Comparison of ENCODE assay signal across 18 cellular contexts in genomic region chrX:129908636-129909035, GRCh38. TPM values are rescaled to one million over a fixed set of nuclear protein-coding genes. Genes with fewer than 3 reads are reported as not detected.
DNase-seq lines count a peak whose midpoint lies in the region; ATAC-seq, FAIRE-seq and TF ChIP-seq lines count a peak whose summit lies in the region.
"Had no signal": no experiment of that assay in that cellular context is flagged by ENCODE, and none has a peak within 500 bp of the region (broad histone marks: within the 10 kb centered on the region; RNA-seq: fewer than 3 reads in every experiment).

No MANE protein-coding gene starts in this region.

- no peak overlapping the region for H3K9ac ChIP-seq in GM12878 (ENCODE audit: control insufficient read depth, insufficient read depth, low read length)

- no peaks in the 10 kb centered on the region for H4K20me1 ChIP-seq in GM12878 (ENCODE audit: control insufficient read depth, insufficient read depth)

- DNase-seq in activated CD8-positive, alpha-beta T cell treated with anti-CD3 and anti-CD28 coated beads for 36 hours, result no peak
- no peak for DNase-seq in activated CD8-positive, alpha-beta T cell treated with anti-CD3 and anti-CD28 coated beads, Interleukin-2, amount 10 ng/mL, durations not matched to agents 7 days and 5 days
- DNase-seq in Daoy (ENCODE audit: low read depth), result peak; percentile 4
- DNase-seq in LoVo (ENCODE audit: low spot score), result peak; percentile 26
- DNase-seq in GM12878 (ENCODE audit: low read depth, low spot score), result no peak
- DNase-seq in ureter (ENCODE audit: low spot score), result no peak
- DNase-seq in small intestine, result no peak
- DNase-seq in heart left ventricle, result no peak
- DNase-seq: C1 segment of cervical spinal cord, DMS 273 treated with DMSO at 0.1 percent for 48 hours, H9, NCI-H1436, NCI-H2029 treated with DMSO at 0.1 percent for 48 hours, NCI-H748 treated with DMSO at 0.1 percent for 48 hours, Right ventricle myocardium superior had no signal

- peaks cover 26% of the 10 kb centered on the region for H3K36me3 Mint-ChIP-seq in activated CD8-positive, alpha-beta T cell treated with anti-CD3 and anti-CD28 coated beads for 36 hours (ENCODE audit: low read depth)
- peaks cover 26% of the 10 kb centered on the region for H3K36me3 Mint-ChIP-seq in activated CD8-positive, alpha-beta T cell treated with anti-CD3 and anti-CD28 coated beads, Interleukin-2, amount 10 ng/mL, durations not matched to agents 7 days and 5 days (ENCODE audit: low read depth)

- 80% methylated on average over 2 of the region's 2 CpGs for WGBS in GM12878 (ENCODE audit: insufficient coverage, insufficient replicate concordance, low lambda C conversion rate, missing lambda C conversion rate)
- WGBS in small intestine, 3 donors, result 78 to 89% (median 80%) methylated on average over 2 of the region's 2 CpGs
- 79 to 97% (median 88%) methylated on average over 2 of the region's 2 CpGs for WGBS in heart left ventricle, 4 donors

- H3K4me3 ChIP-seq in GM12878, result no peak overlapping the region
- no peak overlapping the region for H3K4me3 ChIP-seq in small intestine (ENCODE audit: low read depth in 1 of 2, low read length in 2 of 2)
- H3K4me3 ChIP-seq in heart left ventricle, result no peak overlapping the region
- H3K4me3 ChIP-seq: K562, SK-N-MC had no signal

- TF ChIP-seq RAD21 in GM12878 (IDR thresholded peaks at IDR 0.05; ENCODE audit: insufficient read depth, low read depth, low read length), result no peak

- no peak for ATAC-seq in activated CD8-positive, alpha-beta T cell treated with anti-CD3 and anti-CD28 coated beads for 36 hours
- ATAC-seq in activated CD8-positive, alpha-beta T cell treated with anti-CD3 and anti-CD28 coated beads, Interleukin-2, amount 10 ng/mL, durations not matched to agents 7 days and 5 days, result no peak
- ATAC-seq in GM12878 (no peak), heart left ventricle (no peak)
- ATAC-seq: K562 had no signal

- H3K9me3 Mint-ChIP-seq in activated CD8-positive, alpha-beta T cell treated with anti-CD3 and anti-CD28 coated beads for 36 hours, result no peaks in the 10 kb centered on the region
- H3K9me3 Mint-ChIP-seq in activated CD8-positive, alpha-beta T cell treated with anti-CD3 and anti-CD28 coated beads, Interleukin-2, amount 10 ng/mL, durations not matched to agents 7 days and 5 days (ENCODE audit: insufficient read depth), result no peaks in the 10 kb centered on the region

- no peak overlapping the region for H3K27ac ChIP-seq in GM12878 (ENCODE audit: control insufficient read depth, insufficient read depth)
- H3K27ac ChIP-seq in small intestine (ENCODE audit: low read depth in 1 of 2, low read length in 1 of 2), result no peak overlapping the region
- H3K27ac ChIP-seq in heart left ventricle, result no peak overlapping the region
- H3K27ac ChIP-seq: HL-60, SK-N-MC had no signal

- H3K9me3 ChIP-seq in GM12878 (replicated peaks; ENCODE audit: control insufficient read depth, insufficient read depth, low read length) (no peaks in the 10 kb centered on the region), small intestine (ENCODE audit: control insufficient read depth, low read depth) (no peaks in the 10 kb centered on the region), heart left ventricle (no peaks in the 10 kb centered on the region)

- POLR2A ChIA-PET in activated CD8-positive, alpha-beta T cell treated with anti-CD3 and anti-CD28 coated beads for 36 hours (lab: Charles Lee), result no interaction called here
- POLR2A ChIA-PET in activated CD8-positive, alpha-beta T cell treated with anti-CD3 and anti-CD28 coated beads, Interleukin-2, amount 10 ng/mL, durations not matched to agents 7 days and 5 days (lab: Charles Lee), result no interaction called here
- POLR2A ChIA-PET in GM12878 (lab: Charles Lee), result no interaction called here

- RAD21 ChIA-PET in GM12878 (lab: Charles Lee; ENCODE audit: unreplicated experiment), result interaction anchor here (0.6 kb wide), 1 partner anchor 143 kb away, joined by 3 read pairs; no protein-coding TSS in a partner anchor

- intact Hi-C loops in activated CD8-positive, alpha-beta T cell treated with anti-CD3 and anti-CD28 coated beads for 36 hours (cut with micrococcal nuclease), result loop anchor here (10.0 kb wide), 1 partner anchor 124 kb away; no protein-coding TSS in a partner anchor
- intact Hi-C loops in GM12878 (cut with micrococcal nuclease; ENCODE audit: unreplicated experiment) (loop anchor here (5.0 kb wide), 2 partner anchors 114 to 301 kb away; no protein-coding TSS in a partner anchor), heart left ventricle (cut with DNase I) (loop anchor here in 8 of 10 donors (10.0 kb wide), 3 partner anchors 64 to 304 kb away; partner anchors contain the start of gene ZDHHC9 (in 1 of the 8))

- no peak for TF ChIP-seq EP300 in GM12878 (IDR thresholded peaks at IDR 0.05; ENCODE audit: borderline replicate concordance in 1 of 2, control insufficient read depth in 1 of 2, low read depth in 2 of 2, low read length in 2 of 2)

- peak overlapping the region; percentile 2 for H3K27ac Mint-ChIP-seq in activated CD8-positive, alpha-beta T cell treated with anti-CD3 and anti-CD28 coated beads for 36 hours
- H3K27ac Mint-ChIP-seq in activated CD8-positive, alpha-beta T cell treated with anti-CD3 and anti-CD28 coated beads, Interleukin-2, amount 10 ng/mL, durations not matched to agents 7 days and 5 days, result no peak overlapping the region
- H3K27ac Mint-ChIP-seq: H9 had no signal

- CTCF ChIA-PET in activated CD8-positive, alpha-beta T cell treated with anti-CD3 and anti-CD28 coated beads for 36 hours (lab: Charles Lee), result no interaction called here
- CTCF ChIA-PET in activated CD8-positive, alpha-beta T cell treated with anti-CD3 and anti-CD28 coated beads, Interleukin-2, amount 10 ng/mL, durations not matched to agents 7 days and 5 days (lab: Charles Lee), result interaction anchor here (1.5 to 2.2 kb wide), 2 partner anchors 17 to 307 kb away, joined by 3 to 6 read pairs; no protein-coding TSS in a partner anchor
- CTCF ChIA-PET in GM12878 (lab: Yijun Ruan, JAX), result interaction anchor here (1.4 kb wide), 1 partner anchor 17 kb away, joined by 4 read pairs; no protein-coding TSS in a partner anchor

- H3K4me1 ChIP-seq in GM12878 (ENCODE audit: control insufficient read depth, insufficient read depth, low read length), result no peaks in the 10 kb centered on the region; the same call in 1 of the 2 replicates
- H3K4me1 ChIP-seq in small intestine (ENCODE audit: control insufficient read depth in 2 of 2, insufficient read depth in 1 of 2, low read depth in 1 of 2, low read length in 1 of 2), result no peaks in the 10 kb centered on the region
- H3K4me1 ChIP-seq in heart left ventricle, result peaks cover 0 to 8% (median 2%) of the 10 kb centered on the region in 12 donors

- SMC1A ChIA-PET in GM12878 (lab: Charles Lee; ENCODE audit: uncharacterized antibody, unreplicated experiment), result interaction anchor here (0.6 to 1.5 kb wide), 2 partner anchors 23 to 80 kb away, joined by 3 to 4 read pairs; no protein-coding TSS in a partner anchor

- no TSS peak for BruUV-seq in GM12878 (replicated peaks; lab: Mats Ljungman, UMichigan)

- H3K79me2 ChIP-seq in GM12878 (ENCODE audit: control insufficient read depth, insufficient read depth, low read length), result peaks cover 13% of the 10 kb centered on the region

- 0 out of 4 replicates have a peak, but pooled peaks cover 0 to 3% of the 10 kb centered on the region in 2 experiments for H3K36me3 ChIP-seq in GM12878 (ENCODE audit: control insufficient read depth in 2 of 2, insufficient read depth in 2 of 2, low read length in 1 of 2)
- no peaks in the 10 kb centered on the region for H3K36me3 ChIP-seq in small intestine (ENCODE audit: control insufficient read depth in 2 of 2, insufficient read depth in 2 of 2, low read length in 2 of 2)
- H3K36me3 ChIP-seq in heart left ventricle, result peaks cover 0 to 59% (median 32%) of the 10 kb centered on the region in 9 donors

- H3K27me3 ChIP-seq in GM12878 (replicated peaks in 1 of 2; ENCODE audit: control insufficient read depth in 2 of 2, insufficient read depth in 2 of 2, low read length in 1 of 2) (no peaks in the 10 kb centered on the region), small intestine (ENCODE audit: control insufficient read depth in 2 of 2, insufficient read depth in 2 of 2, low read length in 2 of 2) (no peaks in the 10 kb centered on the region), heart left ventricle (no peaks in the 10 kb centered on the region)

- TF ChIP-seq POLR2A in GM12878 (IDR thresholded peaks at IDR 0.05; ENCODE audit: low read depth, low read length) (no peak), heart left ventricle (IDR thresholded peaks at IDR 0.05) (no peak)

- peaks cover 22% of the 10 kb centered on the region for H3K4me1 Mint-ChIP-seq in activated CD8-positive, alpha-beta T cell treated with anti-CD3 and anti-CD28 coated beads for 36 hours (ENCODE audit: low read depth)
- H3K4me1 Mint-ChIP-seq in activated CD8-positive, alpha-beta T cell treated with anti-CD3 and anti-CD28 coated beads, Interleukin-2, amount 10 ng/mL, durations not matched to agents 7 days and 5 days (ENCODE audit: low read depth), result peaks cover 28% of the 10 kb centered on the region
- H3K4me1 Mint-ChIP-seq: H9 had no signal

- in situ Hi-C loops in GM12878 (cut with MboI), result no loop called here

- no peak overlapping the region for H3K4me2 ChIP-seq in GM12878 (ENCODE audit: control insufficient read depth, insufficient read depth)

- H3K4me3 Mint-ChIP-seq in activated CD8-positive, alpha-beta T cell treated with anti-CD3 and anti-CD28 coated beads for 36 hours, result no peak overlapping the region
- no peak overlapping the region for H3K4me3 Mint-ChIP-seq in activated CD8-positive, alpha-beta T cell treated with anti-CD3 and anti-CD28 coated beads, Interleukin-2, amount 10 ng/mL, durations not matched to agents 7 days and 5 days
- H3K4me3 Mint-ChIP-seq: H9 had no signal

- no peak for TF ChIP-seq CTCF in activated CD8-positive, alpha-beta T cell treated with anti-CD3 and anti-CD28 coated beads for 36 hours (IDR thresholded peaks at IDR 0.05)
- TF ChIP-seq CTCF in GM12878 (IDR thresholded peaks at IDR 0.05 in 2 of 3, conservative IDR thresholded peaks at IDR 0.05 in 1 of 3; ENCODE audit: control insufficient read depth in 2 of 3, extremely low read depth in 1 of 3, insufficient read depth in 1 of 3, low read depth in 3 of 3, low read length in 3 of 3) (no peak), heart left ventricle (IDR thresholded peaks at IDR 0.05) (no peak)

- no peaks in the 10 kb centered on the region for H3K27me3 Mint-ChIP-seq in activated CD8-positive, alpha-beta T cell treated with anti-CD3 and anti-CD28 coated beads for 36 hours
- H3K27me3 Mint-ChIP-seq in activated CD8-positive, alpha-beta T cell treated with anti-CD3 and anti-CD28 coated beads, Interleukin-2, amount 10 ng/mL, durations not matched to agents 7 days and 5 days (ENCODE audit: low read depth), result no peaks in the 10 kb centered on the region

- no peak overlapping the region for H2AFZ ChIP-seq in GM12878 (ENCODE audit: control insufficient read depth, low read depth, low read length)

- no peak for FAIRE-seq in GM12878 (lab: Jason Lieb, UNC)
- no peak for FAIRE-seq in small intestine (lab: Jason Lieb, UNC)
- FAIRE-seq: K562 had no signal

RNA-seq across cellular contexts. Expression of gene UTP14A, which starts 2.7 kb away (rescaled TPM):
- 10 to 100 TPM; 33.1 to 34.0 TPM for total RNA-seq in activated CD8-positive, alpha-beta T cell treated with anti-CD3 and anti-CD28 coated beads for 36 hours
- total RNA-seq in activated CD8-positive, alpha-beta T cell treated with anti-CD3 and anti-CD28 coated beads, Interleukin-2, amount 10 ng/mL, durations not matched to agents 7 days and 5 days, result 10 to 100 TPM; 28.1 to 29.7 TPM
- total RNA-seq in Daoy (2014; rRNA removed; shearing (Covaris generic)), result 54.2 and 70.2 TPM in 2 replicates
- total RNA-seq in GM12878 (2013; cell fraction: nucleolus; rRNA removed), result 13.8 and 16.3 TPM in 2 replicates
- total RNA-seq in GM12878 (2014; rRNA removed), result 25.9 and 28.4 TPM in 2 replicates
- total RNA-seq in GM12878 (2014; rRNA removed; fragmentation: Illumina TruSeq; extraction: Trizol), result 44.7 and 46.7 TPM in 2 replicates
- total RNA-seq in GM12878 (2021), result 31.5 and 32.5 TPM in 2 replicates
- 15.4 TPM for polyA plus RNA-seq in GM12878 (2011; ENCODE audit: low read depth)
- 23.2 and 29.7 TPM in 2 replicates for polyA plus RNA-seq in GM12878 (2011; rRNA removed)
- polyA plus RNA-seq in GM12878 (2011; cell fraction: cytosol; rRNA removed), result 12.5 and 13.6 TPM in 2 replicates
- 13.5 and 20.6 TPM in 2 replicates for polyA plus RNA-seq in GM12878 (2011; cell fraction: nucleus; rRNA removed)
- polyA plus RNA-seq in GM12878 (2012), result 15.7 and 21.1 TPM in 2 replicates
- polyA plus RNA-seq in GM12878 (2014; fragmentation: Illumina TruSeq; extraction: Trizol), result 45.6 and 49.8 TPM in 2 replicates
- 10 to 100 TPM; 16.9 to 25.4 TPM for polyA plus RNA-seq in GM12878 (2014; fragmentation: Nextera tagmentation; extraction: Ambion mirVana)
- polyA plus RNA-seq in GM12878 (2014; rRNA removed), result 26.4 and 30.4 TPM in 2 replicates
- polyA plus RNA-seq in GM12878 (2016; fragmentation: Nextera tagmentation; extraction: Ambion mirVana), result 10 to 100 TPM; 32.5 to 32.8 TPM
- polyA minus RNA-seq in GM12878 (2011; rRNA and poly(A)+ RNA removed), result 11.1 and 15.4 TPM in 2 replicates
- 8.2 and 8.3 TPM in 2 replicates for polyA minus RNA-seq in GM12878 (2011; cell fraction: cytosol; rRNA and poly(A)+ RNA removed)
- polyA minus RNA-seq in GM12878 (2011; cell fraction: nucleus; rRNA and poly(A)+ RNA removed), result 2.2 and 5.6 TPM in 2 replicates
- total RNA-seq in ureter, result 23.3 TPM
- 10 to 100 TPM in 1 of 3 donors, 1 to 10 TPM in 2; 4.7 to 15.0 (median 7.0) TPM for polyA plus RNA-seq in small intestine
- total RNA-seq in heart left ventricle, result 10 to 100 TPM in 3 of 9 donors, 1 to 10 TPM in 6; 7.3 to 10.6 (median 9.0) TPM
- 10 to 100 TPM in 1 of 2 donors, 1 to 10 TPM in 1; 5.6 to 14.0 TPM for polyA plus RNA-seq in heart left ventricle

Comparison
In these comparisons a context has a peak if more than half of its experiments do, and no peak if none do; other contexts are left out.
1. DNase-seq: peak in Daoy (single experiment) and LoVo (single experiment); none in activated CD8-positive, alpha-beta T cell treated with anti-CD3 and anti-CD28 coated beads for 36 hours (single experiment), activated CD8-positive, alpha-beta T cell treated with anti-CD3 and anti-CD28 coated beads, Interleukin-2, amount 10 ng/mL, durations not matched to agents 7 days and 5 days (single experiment), GM12878 (single experiment), ureter (single experiment), small intestine (single experiment) and heart left ventricle (0 of 5).